ENCODE assay signal across 8 cellular contexts in genomic region chr12:30463636-30464035, GRCh38.
"Had no signal": no experiment of that assay in that cellular context is flagged by ENCODE, and none has a peak within 500 bp of the region (broad histone marks: within the 10 kb centered on the region; RNA-seq: fewer than 3 reads in every experiment).

No MANE protein-coding gene starts in this region.

- H3K9ac ChIP-seq: GM23248 had no signal

- H2AFZ ChIP-seq: GM23248 had no signal

- H3K27ac ChIP-seq: GM23248 had no signal

- H3K36me3 ChIP-seq: HAP-1 had no signal

- DNase-seq: GM23248, GOT3, H7, HFFc6, KG1 had no signal

- H3K9me3 ChIP-seq: HAP-1 had no signal

- ATAC-seq: HCT116 had no signal

- H3K4me1 ChIP-seq: HAP-1 had no signal

- FAIRE-seq: HTR-8/SVneo had no signal

- H3K4me3 ChIP-seq: GM23248, HAP-1 had no signal
